ENCODE assay signal across 18 cellular contexts in genomic region chr2:157087373-157088005, GRCh38.
A peak's percentile ranks its signal among the peaks of the same experiment; 100 is the strongest.
DNase-seq lines count a peak whose midpoint lies in the region; ATAC-seq, FAIRE-seq and TF ChIP-seq lines count a peak whose summit lies in the region.
"Had no signal": no experiment of that assay in that cellular context is flagged by ENCODE, and none has a peak within 500 bp of the region (broad histone marks: within the 10 kb centered on the region; RNA-seq: fewer than 3 reads in every experiment).

No MANE protein-coding gene starts in this region.

- H3K4me3 ChIP-seq in keratinocyte (ENCODE audit: control insufficient read depth in 2 of 3, extremely low read depth in 1 of 3, insufficient read depth in 2 of 3, low read depth in 1 of 3, low read length in 3 of 3) (no peak overlapping the region), aorta (ENCODE audit: low read length in 2 of 2) (no peak overlapping the region), A673 (ENCODE audit: low read depth, low read length, poor library complexity, severe bottlenecking) (no peak overlapping the region), endodermal cell (ENCODE audit: low read length) (no peak overlapping the region)
- H3K4me3 ChIP-seq: coronary artery, lung had no signal

- 30% methylated on average over 13 of the region's 13 CpGs for WGBS in aorta, 2 donors
- WGBS in endodermal cell (ENCODE audit: insufficient coverage in 1 of 2, insufficient read length in 1 of 2), 2 experiments, result 94% methylated on average over 11 to 13 of the region's 13 CpGs

- CTCF ChIA-PET in A673 (lab: Charles Lee), result no interaction called here

- H3K9me3 ChIP-seq in keratinocyte (ENCODE audit: control insufficient read depth, low read depth, low read length), result no peaks in the 10 kb centered on the region
- no peaks in the 10 kb centered on the region for H3K9me3 ChIP-seq in aorta (ENCODE audit: control insufficient read depth, low read length)
- no peaks in the 10 kb centered on the region for H3K9me3 ChIP-seq in A673 (ENCODE audit: low read depth, low read length, poor library complexity, severe bottlenecking)
- peaks cover 9% of the 10 kb centered on the region for H3K9me3 ChIP-seq in endodermal cell (ENCODE audit: control insufficient read depth, low read length)

- no TSS peak for BruUV-seq in A673 (replicated peaks; lab: Mats Ljungman, UMichigan)

- no peaks in the 10 kb centered on the region for H3K79me2 ChIP-seq in keratinocyte (ENCODE audit: control insufficient read depth, insufficient read depth, low read length)

- H3K4me2 ChIP-seq in keratinocyte (ENCODE audit: control insufficient read depth, extremely low read depth, insufficient read depth, low read depth, low read length), result peak overlapping the region; percentile 33

- H3K9me1 ChIP-seq in keratinocyte (ENCODE audit: control insufficient read depth, extremely low read depth, insufficient read depth, low read length), result no peaks in the 10 kb centered on the region

- H3K4me1 ChIP-seq in keratinocyte (ENCODE audit: control insufficient read depth, extremely low read depth, insufficient read depth, low read length), result no peaks in the 10 kb centered on the region
- no peaks in the 10 kb centered on the region for H3K4me1 ChIP-seq in aorta (ENCODE audit: control insufficient read depth in 1 of 2, insufficient read depth in 2 of 2, low read length in 2 of 2)
- no peaks in the 10 kb centered on the region for H3K4me1 ChIP-seq in A673 (ENCODE audit: insufficient read depth, low read length, poor library complexity, severe bottlenecking)
- no peaks in the 10 kb centered on the region for H3K4me1 ChIP-seq in endodermal cell (ENCODE audit: control insufficient read depth, insufficient read depth, low read length)

- no peak overlapping the region for H3K4me3 Mint-ChIP-seq in endodermal cell
- H3K4me3 Mint-ChIP-seq: nephron progenitor cell, T-cell had no signal

- peaks cover 5% of the 10 kb centered on the region for H3K4me1 Mint-ChIP-seq in endodermal cell
- H3K4me1 Mint-ChIP-seq: T-cell had no signal

- H3K27me3 Mint-ChIP-seq in endodermal cell (ENCODE audit: insufficient read depth), result no peaks in the 10 kb centered on the region
- H3K27me3 Mint-ChIP-seq: T-cell had no signal

- dilution Hi-C loops in keratinocyte (cut with MboI; ENCODE audit: extremely low pct_ligation_motif_present, low sequenced_read_pairs), result no loop called here

- H3K9me3 Mint-ChIP-seq in endodermal cell, result peaks cover 11% of the 10 kb centered on the region
- H3K9me3 Mint-ChIP-seq: nephron progenitor cell, T-cell had no signal

- no peak for FAIRE-seq in keratinocyte (lab: Jason Lieb, UNC)
- FAIRE-seq: GM18507 had no signal

- no peak for ATAC-seq in aorta (ENCODE audit: low FRiP score)
- ATAC-seq: T-cell had no signal

- H3K9ac ChIP-seq in keratinocyte (ENCODE audit: control insufficient read depth, extremely low read depth, insufficient read depth, low read length) (no peak overlapping the region), endodermal cell (ENCODE audit: extremely low read depth, low read length, poor library complexity, severe bottlenecking) (no peak overlapping the region)

- intact Hi-C loops in aorta (cut with DNase I), result no loop called here
- intact Hi-C loops in A673 (cut with micrococcal nuclease; ENCODE audit: unreplicated experiment), result no loop called here

- no peaks in the 10 kb centered on the region for H3K36me3 Mint-ChIP-seq in endodermal cell (ENCODE audit: low read depth)
- H3K36me3 Mint-ChIP-seq: T-cell had no signal

- POLR2A ChIA-PET in A673 (lab: Charles Lee; ENCODE audit: low non-redundant PET), result no interaction called here

- no peaks in the 10 kb centered on the region for H4K20me1 ChIP-seq in keratinocyte (ENCODE audit: control insufficient read depth, extremely low read depth, insufficient read depth, low read length)

- peak overlapping the region; percentile 63 for H2AFZ ChIP-seq in keratinocyte (ENCODE audit: control insufficient read depth, low read length)

- H3K36me3 ChIP-seq in keratinocyte (ENCODE audit: control insufficient read depth in 2 of 2, extremely low read depth in 1 of 2, insufficient read depth in 2 of 2, low read length in 2 of 2) (no peaks in the 10 kb centered on the region), aorta (ENCODE audit: control insufficient read depth in 1 of 2, insufficient read depth in 2 of 2, low read length in 1 of 2) (no peaks in the 10 kb centered on the region), A673 (ENCODE audit: insufficient read depth, low read length, poor library complexity, severe bottlenecking) (no peaks in the 10 kb centered on the region), endodermal cell (ENCODE audit: control insufficient read depth, insufficient read depth, low read length) (no peaks in the 10 kb centered on the region)
- H3K36me3 ChIP-seq: WERI-Rb-1 had no signal

- TF ChIP-seq CTCF in keratinocyte (optimal IDR thresholded peaks at IDR 0.05 in 1 of 3, IDR thresholded peaks at IDR 0.05 in 1 of 3, conservative IDR thresholded peaks at IDR 0.05 in 1 of 3; ENCODE audit: extremely low read depth in 1 of 3, insufficient read depth in 2 of 3, low read length in 3 of 3) (no peak), A673 (conservative IDR thresholded peaks at IDR 0.05; ENCODE audit: low read depth, low read length) (no peak), endodermal cell (conservative IDR thresholded peaks at IDR 0.05) (no peak)

- no peak overlapping the region for H3K27ac Mint-ChIP-seq in endodermal cell
- H3K27ac Mint-ChIP-seq: nephron progenitor cell, T-cell had no signal

- H3K27ac ChIP-seq in keratinocyte (ENCODE audit: control insufficient read depth, insufficient read depth, low read length), result no peak overlapping the region
- H3K27ac ChIP-seq in aorta (ENCODE audit: low read depth in 1 of 2, low read length in 2 of 2), result no peak overlapping the region
- no peak overlapping the region for H3K27ac ChIP-seq in A673 (ENCODE audit: low read depth, low read length, poor library complexity, severe bottlenecking)
- no peak overlapping the region for H3K27ac ChIP-seq in endodermal cell (ENCODE audit: low read depth, low read length)
- H3K27ac ChIP-seq: coronary artery, WERI-Rb-1 had no signal

- DNase-seq in GM04504 (ENCODE audit: low read depth) (peak; percentile 28), epidermal melanocyte (ENCODE audit: insufficient read length, low spot score) (peak; percentile 23), keratinocyte (ENCODE audit: low read depth, low spot score) (no peak), aorta (peak; percentile 59 to 77), COR-L47 (lab: John Stamatoyannopoulos, UW) (no peak), A673 (ENCODE audit: low spot score) (no peak), endodermal cell (no peak)
- DNase-seq: activated effector memory CD4-positive, alpha-beta T cell treated with anti-CD3 and anti-CD28 coated beads, Interleukin-2, amount 50 U/mL, for 16 hours; erythroblast; NCI-H1048; NCI-H82; nephron progenitor cell; RPMI8226; T-cell; WERI-Rb-1 had no signal

- no peaks in the 10 kb centered on the region for H3K27me3 ChIP-seq in keratinocyte (ENCODE audit: control insufficient read depth, extremely low read depth, insufficient read depth, low read length)
- no peaks in the 10 kb centered on the region for H3K27me3 ChIP-seq in aorta (ENCODE audit: control insufficient read depth in 1 of 2, insufficient read depth in 2 of 2, low read length in 1 of 2)
- no peaks in the 10 kb centered on the region for H3K27me3 ChIP-seq in A673 (replicated peaks; ENCODE audit: insufficient read depth, low read depth, low read length, poor library complexity)
- H3K27me3 ChIP-seq in endodermal cell (ENCODE audit: control insufficient read depth, insufficient read depth, low read length, poor library complexity, severe bottlenecking), result no peaks in the 10 kb centered on the region

Comparison
In these comparisons a context has a peak if more than half of its experiments do, and no peak if none do; other contexts are left out.
1. DNase-seq: peak in GM04504 (single experiment), epidermal melanocyte (single experiment) and aorta (2 of 2); none in keratinocyte (single experiment), COR-L47 (single experiment), A673 (single experiment) and endodermal cell (single experiment).